11 cellular contexts compared by ENCODE assay signal in the genomic region with DNA sequence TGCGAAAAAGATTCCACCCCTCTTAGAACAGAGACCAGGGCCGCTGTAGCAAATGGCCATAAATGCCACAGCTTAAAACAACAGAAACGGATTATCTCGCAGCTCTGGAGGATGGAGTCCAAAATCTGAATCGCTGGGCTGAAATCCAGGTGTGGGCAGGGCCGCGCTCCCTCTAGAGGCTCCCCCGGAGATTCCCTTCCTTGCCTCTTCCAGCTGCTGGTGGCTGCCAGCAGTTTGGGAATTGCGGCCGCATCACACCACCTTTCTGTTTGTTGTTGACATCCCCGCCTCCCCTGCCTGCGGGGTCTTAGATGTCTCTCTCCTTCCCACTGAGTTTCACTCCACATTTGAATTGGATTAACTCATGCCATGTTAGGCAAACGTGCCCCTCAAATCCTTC. TPM values are rescaled to one million over a fixed set of nuclear protein-coding genes. Genes with fewer than 3 reads are reported as not detected.
A peak's percentile ranks its signal among the peaks of the same experiment; 100 is the strongest.
DNase-seq lines count a peak whose midpoint lies in the region; ATAC-seq and TF ChIP-seq lines count a peak whose summit lies in the region.
"Had no signal": no experiment of that assay in that cellular context is flagged by ENCODE, and none has a peak within 500 bp of the region (broad histone marks: within the 10 kb centered on the region; RNA-seq: fewer than 3 reads in every experiment).

No MANE protein-coding gene starts in this region.

- no peaks in the 10 kb centered on the region for H3K36me3 ChIP-seq in esophagus squamous epithelium
- H3K36me3 ChIP-seq in mucosa of descending colon (ENCODE audit: low read depth), result no peaks in the 10 kb centered on the region

- 42 to 54% methylated on average over 9 to 11 of the region's 13 CpGs for WGBS in esophagus squamous epithelium, 2 donors

- peak overlapping the region in 3 of 4 donors; percentile 3 to 44 (median 12) for H3K4me3 ChIP-seq in esophagus squamous epithelium
- H3K4me3 ChIP-seq in mucosa of descending colon, result no peak overlapping the region
- H3K4me3 ChIP-seq: psoas muscle had no signal

- peak overlapping the region in 1 of 4 donors; percentile 28 for H3K27ac ChIP-seq in esophagus squamous epithelium
- H3K27ac ChIP-seq: psoas muscle had no signal

- intact Hi-C loops in esophagus squamous epithelium (cut with DNase I) (no loop called here), mucosa of descending colon (cut with DNase I, micrococcal nuclease) (no loop called here)

- no peaks in the 10 kb centered on the region for H3K9me3 ChIP-seq in esophagus squamous epithelium
- no peaks in the 10 kb centered on the region for H3K9me3 ChIP-seq in mucosa of descending colon
- H3K9me3 ChIP-seq: psoas muscle had no signal

- peak; percentile 38 for DNase-seq in COLO668 (lab: John Stamatoyannopoulos, UW; ENCODE audit: unreplicated experiment)
- peak; percentile 14 for DNase-seq in NCI-H1694 (lab: John Stamatoyannopoulos, UW)
- DNase-seq in esophagus squamous epithelium (lab: John Stamatoyannopoulos, UW), result no peak
- peak in 2 of 3 donors; percentile 23 to 34 for DNase-seq in mucosa of descending colon
- no peak for DNase-seq in HCEC 1CT
- DNase-seq in central memory CD4-positive, alpha-beta T cell, result no peak
- no peak for DNase-seq in NCI-H187 treated with DMSO at 0.1 percent for 48 hours (lab: John Stamatoyannopoulos, UW)
- DNase-seq: effector memory CD8-positive, alpha-beta T cell; Karpas-422; psoas muscle had no signal

- ATAC-seq in mucosa of descending colon (no peak), HG03097 (IDR thresholded peaks at IDR 0.05; ENCODE audit: low FRiP score, unreplicated experiment) (no peak)
- ATAC-seq: effector memory CD8-positive, alpha-beta T cell had no signal

- H3K4me1 ChIP-seq in esophagus squamous epithelium (peaks cover 0 to 26% (median 0%) of the 10 kb centered on the region in 3 donors), mucosa of descending colon (ENCODE audit: low read depth) (peaks cover 8% of the 10 kb centered on the region)
- H3K4me1 ChIP-seq: psoas muscle had no signal

- TF ChIP-seq CTCF in esophagus squamous epithelium (IDR thresholded peaks at IDR 0.05) (peak in 1 of 6 experiments; percentile 20), mucosa of descending colon (IDR thresholded peaks at IDR 0.05) (no peak)

- TF ChIP-seq POLR2A in esophagus squamous epithelium (IDR thresholded peaks at IDR 0.05), result no peak

- peaks cover 0 to 3% (median 0%) of the 10 kb centered on the region in 4 donors for H3K27me3 ChIP-seq in esophagus squamous epithelium

RNA-seq across cellular contexts. Expression of a gene that starts 15.6 kb away (rescaled TPM):
- 1 to 10 TPM in 3 of 4 donors, under 1 TPM in 1; 0.61 to 2.9 (median 1.8) TPM for total RNA-seq in esophagus squamous epithelium
- total RNA-seq in mucosa of descending colon, result 100 to 1,000 TPM in 2 of 3 donors, 10 to 100 TPM in 1; 98.4 to 200 (median 167) TPM

Comparison
In these comparisons a context has a peak if more than half of its experiments do, and no peak if none do; other contexts are left out.
1. DNase-seq: peak in COLO668 (single experiment), NCI-H1694 (single experiment) and mucosa of descending colon (2 of 3); none in esophagus squamous epithelium (single experiment), HCEC 1CT (single experiment), central memory CD4-positive, alpha-beta T cell (single experiment) and NCI-H187 treated with DMSO at 0.1 percent for 48 hours (single experiment).
2. RNA of a gene that starts 15.6 kb away (total RNA-seq): 98.4 to 200 TPM in mucosa of descending colon; 0.61 to 2.9 TPM in esophagus squamous epithelium; every median in the first group is over 10 times any median in the second.